17 cellular contexts compared by ENCODE assay signal in genomic region chr1:47195981-47196380, GRCh38. TPM values are rescaled to one million over a fixed set of nuclear protein-coding genes. Genes with fewer than 3 reads are reported as not detected.
"Had no signal": no experiment of that assay in that cellular context is flagged by ENCODE, and none has a peak within 500 bp of the region (broad histone marks: within the 10 kb centered on the region; RNA-seq: fewer than 3 reads in every experiment).

No MANE protein-coding gene starts in this region.

RNA-seq across cellular contexts. Expression of gene PDZK1IP1, which starts 6.1 kb away (rescaled TPM):
- total RNA-seq: activated CD4-positive, alpha-beta memory T cell treated with anti-CD3 and anti-CD28 coated beads, Interleukin-2, amount 10 ng/mL, durations not matched to agents 7 days and 5 days; activated CD4-positive, alpha-beta T cell treated with anti-CD3 and anti-CD28 coated beads for 36 hours; activated CD4-positive, alpha-beta T cell treated with anti-CD3 and anti-CD28 coated beads, Interleukin-2, amount 10 ng/mL, durations not matched to agents 7 days and 5 days; activated CD8-positive, alpha-beta memory T cell treated with anti-CD3 and anti-CD28 coated beads, Interleukin-2, amount 10 ng/mL, durations not matched to agents 7 days and 5 days; activated CD8-positive, alpha-beta T cell treated with anti-CD3 and anti-CD28 coated beads, Interleukin-2, amount 10 ng/mL, durations not matched to agents 7 days and 5 days; activated naive CD4-positive, alpha-beta T cell treated with anti-CD3 and anti-CD28 coated beads for 36 hours; activated naive CD4-positive, alpha-beta T cell treated with anti-CD3 and anti-CD28 coated beads, Interleukin-2, amount 50 U/mL, for 72 hours; activated naive CD8-positive, alpha-beta T cell treated with anti-CD3 and anti-CD28 coated beads for 36 hours; activated T-helper 2 cell treated with anti-CD3 and anti-CD28 coated beads, Interferon-gamma antibody, Interleukin-2, Interleukin-4, amounts not matched to agents 10 μg/mL and 5 μg/mL and 100 μg/mL, durations not matched to agents 14 hours and 24 hours and 36 hours; T-cell; T-helper 1 cell treated with Interleukin-12 subunit alpha and Interleukin-12 subunit beta and Interleukin-4 antibody, amounts not matched to agents 30 ng/mL and 1 ng/mL, for 36 hours; T-helper 2 cell treated with Interferon-gamma antibody and Interleukin-4, amounts not matched to agents 100 ng/mL and 5 ng/mL, for 36 hours; WTC11 had no signal

RNA-seq across cellular contexts. Expression of gene TAL1, which starts 36.0 kb away (rescaled TPM):
- total RNA-seq: activated CD4-positive, alpha-beta memory T cell treated with anti-CD3 and anti-CD28 coated beads, Interleukin-2, amount 10 ng/mL, durations not matched to agents 7 days and 5 days; activated CD4-positive, alpha-beta T cell treated with anti-CD3 and anti-CD28 coated beads, Interleukin-2, amount 10 ng/mL, durations not matched to agents 7 days and 5 days; activated CD8-positive, alpha-beta memory T cell treated with anti-CD3 and anti-CD28 coated beads, Interleukin-2, amount 10 ng/mL, durations not matched to agents 7 days and 5 days; activated CD8-positive, alpha-beta T cell treated with anti-CD3 and anti-CD28 coated beads, Interleukin-2, amount 10 ng/mL, durations not matched to agents 7 days and 5 days; activated naive CD4-positive, alpha-beta T cell treated with anti-CD3 and anti-CD28 coated beads for 36 hours; activated naive CD8-positive, alpha-beta T cell treated with anti-CD3 and anti-CD28 coated beads for 36 hours; activated T-helper 2 cell treated with anti-CD3 and anti-CD28 coated beads, Interferon-gamma antibody, Interleukin-2, Interleukin-4, amounts not matched to agents 10 μg/mL and 5 μg/mL and 100 μg/mL, durations not matched to agents 14 hours and 24 hours and 36 hours; T-helper 1 cell treated with Interleukin-12 subunit alpha and Interleukin-12 subunit beta and Interleukin-4 antibody, amounts not matched to agents 30 ng/mL and 1 ng/mL, for 36 hours; T-helper 2 cell treated with Interferon-gamma antibody and Interleukin-4, amounts not matched to agents 100 ng/mL and 5 ng/mL, for 36 hours had no signal

RNA-seq across cellular contexts. Expression of gene CYP4A22, which starts 58.7 kb away (rescaled TPM):
- total RNA-seq: activated CD4-positive, alpha-beta memory T cell treated with anti-CD3 and anti-CD28 coated beads, Interleukin-2, amount 10 ng/mL, durations not matched to agents 7 days and 5 days; activated CD4-positive, alpha-beta T cell treated with anti-CD3 and anti-CD28 coated beads for 36 hours; activated CD4-positive, alpha-beta T cell treated with anti-CD3 and anti-CD28 coated beads, Interleukin-2, amount 10 ng/mL, durations not matched to agents 7 days and 5 days; activated CD8-positive, alpha-beta memory T cell treated with anti-CD3 and anti-CD28 coated beads, Interleukin-2, amount 10 ng/mL, durations not matched to agents 7 days and 5 days; activated CD8-positive, alpha-beta T cell treated with anti-CD3 and anti-CD28 coated beads, Interleukin-2, amount 10 ng/mL, durations not matched to agents 7 days and 5 days; activated naive CD4-positive, alpha-beta T cell treated with anti-CD3 and anti-CD28 coated beads for 36 hours; activated naive CD4-positive, alpha-beta T cell treated with anti-CD3 and anti-CD28 coated beads, Interleukin-2, amount 50 U/mL, for 72 hours; activated naive CD8-positive, alpha-beta T cell treated with anti-CD3 and anti-CD28 coated beads for 36 hours; activated T-helper 2 cell treated with anti-CD3 and anti-CD28 coated beads, Interferon-gamma antibody, Interleukin-2, Interleukin-4, amounts not matched to agents 10 μg/mL and 5 μg/mL and 100 μg/mL, durations not matched to agents 14 hours and 24 hours and 36 hours; adrenal gland; astrocyte; body of pancreas; T-cell; T-helper 1 cell treated with Interleukin-12 subunit alpha and Interleukin-12 subunit beta and Interleukin-4 antibody, amounts not matched to agents 30 ng/mL and 1 ng/mL, for 36 hours; T-helper 17 cell; T-helper 2 cell treated with Interferon-gamma antibody and Interleukin-4, amounts not matched to agents 100 ng/mL and 5 ng/mL, for 36 hours; WTC11 had no signal
- polyA plus RNA-seq: adrenal gland had no signal
